In the genomic region with DNA sequence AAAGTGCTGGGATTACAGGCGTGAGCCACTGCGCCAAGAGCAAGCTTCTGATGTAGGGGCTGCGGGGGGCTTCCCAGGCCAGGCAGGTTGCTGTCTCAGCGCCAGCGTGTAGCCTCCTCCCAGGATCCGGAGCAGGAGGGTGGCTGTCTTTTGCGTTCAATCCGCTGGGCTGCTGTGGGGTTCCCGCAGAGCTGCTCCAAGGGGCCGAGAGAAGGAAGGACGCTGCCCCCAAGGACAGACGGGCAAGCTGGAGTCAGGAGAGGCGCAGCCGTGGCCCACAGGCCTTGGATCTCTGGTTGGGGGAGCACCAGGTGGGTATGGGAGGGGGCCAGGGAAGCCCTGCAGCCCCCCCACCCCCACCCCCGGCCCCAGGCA, we compare ENCODE assay signal across 9 cellular contexts. TPM values are rescaled to one million over a fixed set of nuclear protein-coding genes. Genes with fewer than 3 reads are reported as not detected.
DNase-seq lines count a peak whose midpoint lies in the region; ATAC-seq and TF ChIP-seq lines count a peak whose summit lies in the region.
"Had no signal": no experiment of that assay in that cellular context is flagged by ENCODE, and none has a peak within 500 bp of the region (broad histone marks: within the 10 kb centered on the region; RNA-seq: fewer than 3 reads in every experiment).

No MANE protein-coding gene starts in this region.

- ATAC-seq in lung (ENCODE audit: insufficient read depth, low FRiP score) (no peak), HG03342 (IDR thresholded peaks at IDR 0.05; ENCODE audit: unreplicated experiment) (no peak), GM19397 (IDR thresholded peaks at IDR 0.05; ENCODE audit: unreplicated experiment) (no peak)

- H3K4me3 ChIP-seq in colonic mucosa, result no peak overlapping the region
- no peak overlapping the region for H3K4me3 ChIP-seq in lung

- H3K4me1 ChIP-seq in colonic mucosa (peaks cover 8% of the 10 kb centered on the region), lung (ENCODE audit: control insufficient read depth in 2 of 2, insufficient read depth in 2 of 2, low read length in 2 of 2) (peaks cover 16 to 29% of the 10 kb centered on the region in 2 donors)

- H3K9ac ChIP-seq in colonic mucosa (ENCODE audit: low read depth in 2 of 2, low read length in 2 of 2), result peak overlapping the region in 1 of 2 donors; percentile 63

- H3K36me3 ChIP-seq in colonic mucosa, result no peaks in the 10 kb centered on the region
- no peaks in the 10 kb centered on the region for H3K36me3 ChIP-seq in lung (ENCODE audit: control insufficient read depth in 2 of 2, insufficient read depth in 2 of 2, low read length in 2 of 2)
- H3K36me3 ChIP-seq: neutrophil had no signal

- DNase-seq in NCI-H146 treated with DMSO at 0.1 percent for 48 hours (lab: John Stamatoyannopoulos, UW; ENCODE audit: unreplicated experiment), result peak; percentile 33
- DNase-seq in colonic mucosa, result no peak
- no peak for DNase-seq in lung (ENCODE audit: low spot score)
- no peak for DNase-seq in middle frontal gyrus (ENCODE audit: extremely low spot score, low spot score)
- no peak for DNase-seq in CD1c-positive myeloid dendritic cell (ENCODE audit: extremely low spot score)

- no peak for TF ChIP-seq CTCF in colonic mucosa (IDR thresholded peaks at IDR 0.05)
- TF ChIP-seq CTCF in lung (IDR thresholded peaks at IDR 0.05; ENCODE audit: control extremely low read depth, extremely low read depth), result no peak

- H3K27me3 ChIP-seq in colonic mucosa, result no peaks in the 10 kb centered on the region
- no peaks in the 10 kb centered on the region for H3K27me3 ChIP-seq in lung (ENCODE audit: control insufficient read depth, insufficient read depth)

- H3K27ac ChIP-seq in colonic mucosa (peak overlapping the region; percentile 89), lung (ENCODE audit: low read depth in 1 of 2, low read length in 1 of 2) (peak overlapping the region; percentile 94 to 99), temporal lobe (ENCODE audit: low read depth, low read length) (peak overlapping the region; percentile 89)

- 53 to 64% methylated on average over 15 of the region's 15 CpGs for WGBS in lung, 2 donors

- H3K9me3 ChIP-seq in colonic mucosa, result no peaks in the 10 kb centered on the region
- no peaks in the 10 kb centered on the region for H3K9me3 ChIP-seq in lung (ENCODE audit: control insufficient read depth in 2 of 2, insufficient read depth in 1 of 2, low read length in 1 of 2)
- H3K9me3 ChIP-seq: neutrophil had no signal

- intact Hi-C loops in colonic mucosa (cut with DNase I), result no loop called here

RNA-seq across cellular contexts. Expression of gene SKI, which starts 16.0 kb away (rescaled TPM):
- total RNA-seq in colonic mucosa (10 to 100 TPM; 31.0 to 36.1 TPM), lung (10 to 100 TPM; 47.7 to 90.7 TPM), temporal lobe (26.1 TPM)
- 10 to 100 TPM; 17.1 to 33.8 TPM for polyA plus RNA-seq in lung

RNA-seq across cellular contexts. Expression of gene FAAP20, which starts 17.6 kb away (rescaled TPM):
- 10 to 100 TPM; 29.9 to 53.7 TPM for total RNA-seq in colonic mucosa
- total RNA-seq in lung, result 10 to 100 TPM; 16.8 to 71.6 TPM
- 10 to 100 TPM; 65.2 to 87.9 TPM for polyA plus RNA-seq in lung
- total RNA-seq in temporal lobe, result 24.6 TPM
